Comparison of ENCODE assay signal across 10 cellular contexts in the genomic region with DNA sequence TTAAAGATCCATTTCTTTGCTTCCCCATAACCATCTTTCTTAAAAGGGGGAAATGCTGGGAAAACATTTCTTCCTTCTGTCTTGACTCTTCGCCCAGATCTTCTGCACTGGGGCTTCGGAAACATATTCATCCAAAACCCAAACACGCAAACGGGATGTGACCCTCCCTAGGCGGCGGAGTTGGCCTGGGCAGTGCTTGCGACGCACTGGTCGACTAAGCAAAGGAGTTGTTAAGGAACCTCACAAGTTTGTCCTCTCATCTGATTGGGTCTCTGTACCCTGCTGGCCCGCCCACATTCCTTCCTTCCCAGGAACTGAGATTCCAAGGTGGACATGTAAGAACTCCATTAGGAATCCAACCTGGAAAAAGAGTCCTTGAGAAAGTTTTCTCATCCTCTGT. TPM values are rescaled to one million over a fixed set of nuclear protein-coding genes. Genes with fewer than 3 reads are reported as not detected.
DNase-seq lines count a peak whose midpoint lies in the region; ATAC-seq and TF ChIP-seq lines count a peak whose summit lies in the region.
"Had no signal": no experiment of that assay in that cellular context is flagged by ENCODE, and none has a peak within 500 bp of the region (broad histone marks: within the 10 kb centered on the region; RNA-seq: fewer than 3 reads in every experiment).

No MANE protein-coding gene starts in this region.

- no peaks in the 10 kb centered on the region for H3K36me3 ChIP-seq in lower lobe of right lung
- no peaks in the 10 kb centered on the region for H3K36me3 ChIP-seq in smooth muscle cell (ENCODE audit: low read depth)
- H3K36me3 ChIP-seq in PC-9 (ENCODE audit: low read depth) = no peaks in the 10 kb centered on the region

- H3K9me2 ChIP-seq in PC-9 (ENCODE audit: insufficient read depth) = no peaks in the 10 kb centered on the region

- H3K27ac ChIP-seq in lower lobe of right lung (no peak overlapping the region), smooth muscle cell (ENCODE audit: low read depth) (peak overlapping the region; percentile 0), PC-9 (no peak overlapping the region)

- DNase-seq in GM04503 (ENCODE audit: low read depth) (peak; percentile 87), epithelial cell of proximal tubule (ENCODE audit: low read depth) (no peak), lower lobe of right lung (no peak), smooth muscle cell (lab: John Stamatoyannopoulos, UW; ENCODE audit: unreplicated experiment) (no peak), PC-9 (no peak), NCI-H2029 treated with DMSO at 0.1 percent for 48 hours (lab: John Stamatoyannopoulos, UW) (no peak), NCI-H1105 treated with DMSO at 0.1 percent for 48 hours (lab: John Stamatoyannopoulos, UW) (no peak), NCI-H1417 (lab: John Stamatoyannopoulos, UW) (no peak)
- DNase-seq: activated T-cell treated with anti-CD3 and anti-CD28 coated beads, Interleukin-2, amount 50 U/mL, for 4 hours; NCI-H510A treated with DMSO at 0.1 percent for 48 hours had no signal

- CTCF ChIA-PET in PC-9 (lab: Charles Lee) = no interaction called here

- 71% methylated on average over 10 of the region's 10 CpGs for WGBS in smooth muscle cell (ENCODE audit: low lambda C conversion rate)

- H3K4me1 ChIP-seq in lower lobe of right lung (peaks cover 34% of the 10 kb centered on the region), smooth muscle cell (ENCODE audit: low read depth) (peaks cover 5% of the 10 kb centered on the region), PC-9 (replicated peaks; ENCODE audit: insufficient read depth) (no peaks in the 10 kb centered on the region)

- H3K4me3 ChIP-seq in epithelial cell of proximal tubule (ENCODE audit: low read depth, low read length) (peak overlapping the region; percentile 1), lower lobe of right lung (peak overlapping the region; percentile 58), smooth muscle cell (peak overlapping the region; percentile 76), PC-9 (no peak overlapping the region)

- no peaks in the 10 kb centered on the region for H4K20me1 ChIP-seq in smooth muscle cell (ENCODE audit: low read depth)
- no peaks in the 10 kb centered on the region for H4K20me1 ChIP-seq in PC-9 (ENCODE audit: insufficient read depth)

- H3K9me3 ChIP-seq in lower lobe of right lung = no peaks in the 10 kb centered on the region
- H3K9me3 ChIP-seq in smooth muscle cell (replicated peaks; ENCODE audit: low read depth) = no peaks in the 10 kb centered on the region
- H3K9me3 ChIP-seq in PC-9 (ENCODE audit: insufficient read depth, low read depth) = no peaks in the 10 kb centered on the region

- H3K27me3 ChIP-seq in lower lobe of right lung (ENCODE audit: low read depth) = peaks cover 41% of the 10 kb centered on the region
- H3K27me3 ChIP-seq in smooth muscle cell (ENCODE audit: low read depth) = peaks cover 6% of the 10 kb centered on the region
- no peaks in the 10 kb centered on the region for H3K27me3 ChIP-seq in PC-9 (ENCODE audit: insufficient read depth, low read depth)

- H2AFZ ChIP-seq in smooth muscle cell (ENCODE audit: low read depth) (no peak overlapping the region), PC-9 (no peak overlapping the region)

- peak overlapping the region; percentile 94 for H3K4me2 ChIP-seq in smooth muscle cell
- no peak overlapping the region for H3K4me2 ChIP-seq in PC-9

- H3K79me2 ChIP-seq in smooth muscle cell (ENCODE audit: low read depth) (peaks cover 5% of the 10 kb centered on the region), PC-9 (ENCODE audit: low read depth) (no peaks in the 10 kb centered on the region)

- peak in 1 of 2 donors; percentile 18 for ATAC-seq in lower lobe of right lung
- ATAC-seq: activated T-cell treated with anti-CD3 and anti-CD28 coated beads, Interleukin-2, amount 50 U/mL, for 4 hours had no signal

- H3F3A ChIP-seq in smooth muscle cell (ENCODE audit: low read depth) (no peaks in the 10 kb centered on the region), PC-9 (ENCODE audit: insufficient read depth, low read depth) (no peaks in the 10 kb centered on the region)

- no peak overlapping the region for H3K9ac ChIP-seq in smooth muscle cell (ENCODE audit: low read depth)

- POLR2A ChIA-PET in PC-9 (lab: Charles Lee; ENCODE audit: unreplicated experiment) = no interaction called here

- TF ChIP-seq CTCF in epithelial cell of proximal tubule (conservative IDR thresholded peaks at IDR 0.05; ENCODE audit: low read depth, low read length) (no peak), lower lobe of right lung (IDR thresholded peaks at IDR 0.05) (no peak), smooth muscle cell (IDR thresholded peaks at IDR 0.05; ENCODE audit: borderline replicate concordance, insufficient read depth, poor library complexity, severe bottlenecking) (no peak), PC-9 (conservative IDR thresholded peaks at IDR 0.05) (no peak)

- intact Hi-C loops in lower lobe of right lung (cut with DNase I) = no loop called here
- intact Hi-C loops in PC-9 (cut with micrococcal nuclease; ENCODE audit: unreplicated experiment) = no loop called here

- BruUV-seq in PC-9 (replicated peaks; lab: Mats Ljungman, UMichigan) = no TSS peak

RNA-seq across cellular contexts. Expression of a gene that starts 2.5 kb away (rescaled TPM):
- total RNA-seq in epithelial cell of proximal tubule (2.4 and 3.4 TPM in 2 replicates), lower lobe of right lung (5.6 TPM), smooth muscle cell (15.5 and 18.4 TPM in 2 replicates), PC-9 (2021) (not detected in 2 replicates)
- 6.5 and 7.6 TPM in 2 replicates for polyA plus RNA-seq in smooth muscle cell
- total RNA-seq: activated T-cell treated with anti-CD3 and anti-CD28 coated beads, Interleukin-2, amount 50 U/mL, for 4 hours had no signal
